In the genomic region with DNA sequence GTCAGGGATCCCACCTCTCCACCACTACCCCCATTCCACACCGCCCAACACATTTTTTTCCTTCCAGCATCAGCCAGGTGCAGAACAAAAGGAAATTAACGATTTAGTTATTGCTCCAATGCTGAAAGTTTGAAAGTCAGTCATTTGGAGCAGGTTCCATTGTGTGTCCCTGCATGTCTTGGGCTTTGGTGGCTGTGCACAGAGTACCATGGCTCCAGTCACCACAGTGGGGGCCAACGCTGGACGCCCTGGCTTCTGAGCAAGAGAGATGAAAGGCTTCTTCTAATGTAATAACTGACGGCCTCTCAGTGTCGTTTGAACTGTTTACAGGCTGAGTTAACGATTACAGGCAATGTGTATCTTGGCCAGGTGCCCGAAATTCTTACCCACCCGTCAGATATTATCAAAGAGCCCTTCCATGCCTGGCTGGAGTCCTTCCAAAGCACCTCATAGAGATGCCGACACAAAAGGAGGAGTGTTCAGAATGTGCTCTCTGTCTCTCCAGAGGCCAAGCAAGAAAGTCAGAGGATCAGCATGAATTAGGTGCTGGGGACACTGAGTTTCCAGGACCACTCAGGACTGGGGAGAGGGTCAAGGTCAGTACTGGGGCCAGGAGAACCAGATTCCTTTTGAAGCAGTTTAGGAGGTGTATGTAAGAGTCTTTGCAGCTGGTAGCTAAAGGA, we compare ENCODE assay signal across 1 cellular context.
TF ChIP-seq lines count a peak whose summit lies in the region.

No MANE protein-coding gene starts in this region.

TF ChIP-seq in HEK293, 187 proteins besides CTCF, POLR2A, EP300 and RAD21 (continued from another document and continues in another):
- TF ChIP-seq, protein P1, sequence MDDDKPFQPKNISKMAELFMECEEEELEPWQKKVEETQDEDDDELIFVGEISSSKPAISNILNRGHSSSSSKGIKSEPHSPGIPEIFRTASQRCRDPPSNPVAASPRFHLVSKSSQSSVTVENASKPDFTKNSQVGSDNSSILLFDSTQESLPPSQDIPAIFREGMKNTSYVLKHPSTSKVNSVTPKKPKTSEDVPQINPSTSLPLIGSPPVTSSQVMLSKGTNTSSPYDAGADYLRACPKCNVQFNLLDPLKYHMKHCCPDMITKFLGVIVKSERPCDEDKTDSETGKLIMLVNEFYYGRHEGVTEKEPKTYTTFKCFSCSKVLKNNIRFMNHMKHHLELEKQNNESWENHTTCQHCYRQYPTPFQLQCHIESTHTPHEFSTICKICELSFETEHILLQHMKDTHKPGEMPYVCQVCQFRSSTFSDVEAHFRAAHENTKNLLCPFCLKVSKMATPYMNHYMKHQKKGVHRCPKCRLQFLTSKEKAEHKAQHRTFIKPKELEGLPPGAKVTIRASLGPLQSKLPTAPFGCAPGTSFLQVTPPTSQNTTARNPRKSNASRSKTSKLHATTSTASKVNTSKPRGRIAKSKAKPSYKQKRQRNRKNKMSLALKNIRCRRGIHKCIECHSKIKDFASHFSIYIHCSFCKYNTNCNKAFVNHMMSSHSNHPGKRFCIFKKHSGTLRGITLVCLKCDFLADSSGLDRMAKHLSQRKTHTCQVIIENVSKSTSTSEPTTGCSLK (tag by site-specific recombination; IDR thresholded peaks at IDR 0.05) = no peak
- TF ChIP-seq ZNF549 (tag by site-specific recombination; IDR thresholded peaks at IDR 0.05) (no peak), ZNF324 (tag by site-specific recombination; IDR thresholded peaks at IDR 0.05) (peak; percentile 79; the same call in 1 of the 2 replicates), ZNF571 (tag by site-specific recombination; IDR thresholded peaks at IDR 0.05) (no peak), ZNF24 (tag by site-specific recombination; IDR thresholded peaks at IDR 0.05) (peak; percentile 97), ZNF510 (tag by site-specific recombination; IDR thresholded peaks at IDR 0.05; ENCODE audit: insufficient replicate concordance) (no peak), ZNF561 (tag by site-specific recombination; IDR thresholded peaks at IDR 0.05; ENCODE audit: borderline replicate concordance) (peak; percentile 97), ZNF214 (tag by site-specific recombination; IDR thresholded peaks at IDR 0.05; ENCODE audit: borderline replicate concordance) (no peak; the same call in 1 of the 2 replicates), ZNF670 (tag by site-specific recombination; IDR thresholded peaks at IDR 0.05; ENCODE audit: low read depth) (no peak), ZNF610 (tag by site-specific recombination; IDR thresholded peaks at IDR 0.05; ENCODE audit: borderline replicate concordance) (peak; percentile 76), ZNF629 (tag by site-specific recombination; IDR thresholded peaks at IDR 0.05) (peak; percentile 91), ZBTB17 (tag by site-specific recombination; IDR thresholded peaks at IDR 0.05) (peak; percentile 92), ZNF146 (tag by site-specific recombination; IDR thresholded peaks at IDR 0.05) (no peak), BCL11B (tag by site-specific recombination; IDR thresholded peaks at IDR 0.05; ENCODE audit: low read depth) (0 out of 2 replicates have a peak, but pooled peaks have one; percentile 53), ZNF292 (tag by site-specific recombination; IDR thresholded peaks at IDR 0.05; ENCODE audit: borderline replicate concordance, low read depth) (no peak), ZNF394 (tag by site-specific recombination; IDR thresholded peaks at IDR 0.05; ENCODE audit: borderline replicate concordance) (peak; percentile 53; the same call in 1 of the 2 replicates), ZNF514 (tag by site-specific recombination; IDR thresholded peaks at IDR 0.05) (no peak), IKZF3 (tag by site-specific recombination; IDR thresholded peaks at IDR 0.05) (peak; percentile 94), ZFP37 (tag by site-specific recombination; IDR thresholded peaks at IDR 0.05) (no peak), ZNF792 (tag by site-specific recombination; IDR thresholded peaks at IDR 0.05) (peak; percentile 81; the same call in 1 of the 2 replicates), FEZF1 (tag by site-specific recombination; IDR thresholded peaks at IDR 0.05) (peak; percentile 94), ZNF521 (tag by site-specific recombination; IDR thresholded peaks at IDR 0.05) (no peak), PRDM1 (tag by site-specific recombination; IDR thresholded peaks at IDR 0.05) (peak; percentile 46; the same call in 1 of the 2 replicates), ZNF121 (tag by site-specific recombination; IDR thresholded peaks at IDR 0.05) (no peak; the same call in 1 of the 2 replicates), ZNF660 (tag by site-specific recombination; IDR thresholded peaks at IDR 0.05) (peak; percentile 99), ZNF391 (tag by site-specific recombination; IDR thresholded peaks at IDR 0.05; ENCODE audit: borderline replicate concordance, low read depth) (no peak), HOXA7 (CRISPR knock-in tag; IDR thresholded peaks at IDR 0.05; ENCODE audit: borderline replicate concordance) (no peak), KLF1 (tag by site-specific recombination; IDR thresholded peaks at IDR 0.05) (peak; percentile 70), ZNF555 (tag by site-specific recombination; conservative IDR thresholded peaks at IDR 0.05) (no peak), ZNF155 (tag by site-specific recombination; IDR thresholded peaks at IDR 0.05) (no peak), ZNF211 (tag by site-specific recombination; IDR thresholded peaks at IDR 0.05; ENCODE audit: low read depth) (no peak), GLI4 (tag by site-specific recombination; IDR thresholded peaks at IDR 0.05) (no peak), ZNF133 (tag by site-specific recombination; IDR thresholded peaks at IDR 0.05) (no peak), ZNF747 (tag by site-specific recombination; IDR thresholded peaks at IDR 0.05) (no peak), ZNF664 (tag by site-specific recombination; IDR thresholded peaks at IDR 0.05) (no peak), ZNF350 (tag by site-specific recombination; IDR thresholded peaks at IDR 0.05) (no peak)
- TF ChIP-seq, protein P2, sequence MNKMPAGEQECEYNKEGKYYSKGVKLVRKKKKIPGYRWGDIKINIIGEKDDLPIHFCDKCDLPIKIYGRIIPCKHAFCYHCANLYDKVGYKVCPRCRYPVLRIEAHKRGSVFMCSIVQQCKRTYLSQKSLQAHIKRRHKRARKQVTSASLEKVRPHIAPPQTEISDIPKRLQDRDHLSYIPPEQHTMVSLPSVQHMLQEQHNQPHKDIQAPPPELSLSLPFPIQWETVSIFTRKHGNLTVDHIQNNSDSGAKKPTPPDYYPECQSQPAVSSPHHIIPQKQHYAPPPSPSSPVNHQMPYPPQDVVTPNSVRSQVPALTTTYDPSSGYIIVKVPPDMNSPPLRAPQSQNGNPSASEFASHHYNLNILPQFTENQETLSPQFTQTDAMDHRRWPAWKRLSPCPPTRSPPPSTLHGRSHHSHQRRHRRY (tag by site-specific recombination; IDR thresholded peaks at IDR 0.05) = 0 out of 2 replicates have a peak, but pooled peaks have one; percentile 11
- TF ChIP-seq, protein P3, sequence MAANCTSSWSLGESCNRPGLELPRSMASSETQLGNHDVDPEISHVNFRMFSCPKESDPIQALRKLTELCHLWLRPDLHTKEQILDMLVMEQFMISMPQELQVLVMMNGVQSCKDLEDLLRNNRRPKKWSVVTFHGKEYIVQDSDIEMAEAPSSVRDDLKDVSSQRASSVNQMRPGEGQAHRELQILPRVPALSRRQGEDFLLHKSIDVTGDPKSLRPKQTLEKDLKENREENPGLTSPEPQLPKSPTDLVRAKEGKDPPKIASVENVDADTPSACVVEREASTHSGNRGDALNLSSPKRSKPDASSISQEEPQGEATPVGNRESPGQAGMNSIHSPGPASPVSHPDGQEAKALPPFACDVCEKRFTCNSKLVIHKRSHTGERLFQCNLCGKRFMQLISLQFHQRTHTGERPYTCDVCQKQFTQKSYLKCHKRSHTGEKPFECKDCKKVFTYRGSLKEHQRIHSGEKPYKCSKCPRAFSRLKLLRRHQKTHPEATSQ (tag by site-specific recombination; IDR thresholded peaks at IDR 0.05) = no peak
- TF ChIP-seq, protein P4, sequence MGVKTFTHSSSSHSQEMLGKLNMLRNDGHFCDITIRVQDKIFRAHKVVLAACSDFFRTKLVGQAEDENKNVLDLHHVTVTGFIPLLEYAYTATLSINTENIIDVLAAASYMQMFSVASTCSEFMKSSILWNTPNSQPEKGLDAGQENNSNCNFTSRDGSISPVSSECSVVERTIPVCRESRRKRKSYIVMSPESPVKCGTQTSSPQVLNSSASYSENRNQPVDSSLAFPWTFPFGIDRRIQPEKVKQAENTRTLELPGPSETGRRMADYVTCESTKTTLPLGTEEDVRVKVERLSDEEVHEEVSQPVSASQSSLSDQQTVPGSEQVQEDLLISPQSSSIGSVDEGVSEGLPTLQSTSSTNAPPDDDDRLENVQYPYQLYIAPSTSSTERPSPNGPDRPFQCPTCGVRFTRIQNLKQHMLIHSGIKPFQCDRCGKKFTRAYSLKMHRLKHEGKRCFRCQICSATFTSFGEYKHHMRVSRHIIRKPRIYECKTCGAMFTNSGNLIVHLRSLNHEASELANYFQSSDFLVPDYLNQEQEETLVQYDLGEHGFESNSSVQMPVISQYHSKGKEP (tag by site-specific recombination; IDR thresholded peaks at IDR 0.05) = peak; percentile 90
- TF ChIP-seq, protein P5, sequence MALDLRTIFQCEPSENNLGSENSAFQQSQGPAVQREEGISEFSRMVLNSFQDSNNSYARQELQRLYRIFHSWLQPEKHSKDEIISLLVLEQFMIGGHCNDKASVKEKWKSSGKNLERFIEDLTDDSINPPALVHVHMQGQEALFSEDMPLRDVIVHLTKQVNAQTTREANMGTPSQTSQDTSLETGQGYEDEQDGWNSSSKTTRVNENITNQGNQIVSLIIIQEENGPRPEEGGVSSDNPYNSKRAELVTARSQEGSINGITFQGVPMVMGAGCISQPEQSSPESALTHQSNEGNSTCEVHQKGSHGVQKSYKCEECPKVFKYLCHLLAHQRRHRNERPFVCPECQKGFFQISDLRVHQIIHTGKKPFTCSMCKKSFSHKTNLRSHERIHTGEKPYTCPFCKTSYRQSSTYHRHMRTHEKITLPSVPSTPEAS (tag by site-specific recombination; IDR thresholded peaks at IDR 0.05) = peak; percentile 55
- TF ChIP-seq, protein P6, sequence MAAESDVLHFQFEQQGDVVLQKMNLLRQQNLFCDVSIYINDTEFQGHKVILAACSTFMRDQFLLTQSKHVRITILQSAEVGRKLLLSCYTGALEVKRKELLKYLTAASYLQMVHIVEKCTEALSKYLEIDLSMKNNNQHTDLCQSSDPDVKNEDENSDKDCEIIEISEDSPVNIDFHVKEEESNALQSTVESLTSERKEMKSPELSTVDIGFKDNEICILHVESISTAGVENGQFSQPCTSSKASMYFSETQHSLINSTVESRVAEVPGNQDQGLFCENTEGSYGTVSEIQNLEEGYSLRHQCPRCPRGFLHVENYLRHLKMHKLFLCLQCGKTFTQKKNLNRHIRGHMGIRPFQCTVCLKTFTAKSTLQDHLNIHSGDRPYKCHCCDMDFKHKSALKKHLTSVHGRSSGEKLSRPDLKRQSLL (tag by site-specific recombination; IDR thresholded peaks at IDR 0.05) = 0 out of 2 replicates have a peak, but pooled peaks have one; percentile 25
- TF ChIP-seq, protein P7, sequence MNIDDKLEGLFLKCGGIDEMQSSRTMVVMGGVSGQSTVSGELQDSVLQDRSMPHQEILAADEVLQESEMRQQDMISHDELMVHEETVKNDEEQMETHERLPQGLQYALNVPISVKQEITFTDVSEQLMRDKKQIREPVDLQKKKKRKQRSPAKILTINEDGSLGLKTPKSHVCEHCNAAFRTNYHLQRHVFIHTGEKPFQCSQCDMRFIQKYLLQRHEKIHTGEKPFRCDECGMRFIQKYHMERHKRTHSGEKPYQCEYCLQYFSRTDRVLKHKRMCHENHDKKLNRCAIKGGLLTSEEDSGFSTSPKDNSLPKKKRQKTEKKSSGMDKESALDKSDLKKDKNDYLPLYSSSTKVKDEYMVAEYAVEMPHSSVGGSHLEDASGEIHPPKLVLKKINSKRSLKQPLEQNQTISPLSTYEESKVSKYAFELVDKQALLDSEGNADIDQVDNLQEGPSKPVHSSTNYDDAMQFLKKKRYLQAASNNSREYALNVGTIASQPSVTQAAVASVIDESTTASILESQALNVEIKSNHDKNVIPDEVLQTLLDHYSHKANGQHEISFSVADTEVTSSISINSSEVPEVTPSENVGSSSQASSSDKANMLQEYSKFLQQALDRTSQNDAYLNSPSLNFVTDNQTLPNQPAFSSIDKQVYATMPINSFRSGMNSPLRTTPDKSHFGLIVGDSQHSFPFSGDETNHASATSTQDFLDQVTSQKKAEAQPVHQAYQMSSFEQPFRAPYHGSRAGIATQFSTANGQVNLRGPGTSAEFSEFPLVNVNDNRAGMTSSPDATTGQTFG (tag by site-specific recombination; IDR thresholded peaks at IDR 0.05; ENCODE audit: borderline replicate concordance) = no peak
- TF ChIP-seq, protein P8, sequence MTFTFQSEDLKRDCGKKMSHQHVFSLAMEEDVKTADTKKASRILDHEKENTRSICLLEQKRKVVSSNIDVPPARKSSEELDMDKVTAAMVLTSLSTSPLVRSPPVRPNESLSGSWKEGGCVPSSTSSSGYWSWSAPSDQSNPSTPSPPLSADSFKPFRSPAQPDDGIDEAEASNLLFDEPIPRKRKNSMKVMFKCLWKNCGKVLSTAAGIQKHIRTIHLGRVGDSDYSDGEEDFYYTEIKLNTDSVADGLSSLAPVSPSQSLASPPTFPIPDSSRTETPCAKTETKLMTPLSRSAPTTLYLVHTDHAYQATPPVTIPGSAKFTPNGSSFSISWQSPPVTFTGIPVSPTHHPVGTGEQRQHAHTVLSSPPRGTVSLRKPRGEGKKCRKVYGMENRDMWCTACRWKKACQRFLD (tag by site-specific recombination; IDR thresholded peaks at IDR 0.05) = no peak
- TF ChIP-seq, protein P9, sequence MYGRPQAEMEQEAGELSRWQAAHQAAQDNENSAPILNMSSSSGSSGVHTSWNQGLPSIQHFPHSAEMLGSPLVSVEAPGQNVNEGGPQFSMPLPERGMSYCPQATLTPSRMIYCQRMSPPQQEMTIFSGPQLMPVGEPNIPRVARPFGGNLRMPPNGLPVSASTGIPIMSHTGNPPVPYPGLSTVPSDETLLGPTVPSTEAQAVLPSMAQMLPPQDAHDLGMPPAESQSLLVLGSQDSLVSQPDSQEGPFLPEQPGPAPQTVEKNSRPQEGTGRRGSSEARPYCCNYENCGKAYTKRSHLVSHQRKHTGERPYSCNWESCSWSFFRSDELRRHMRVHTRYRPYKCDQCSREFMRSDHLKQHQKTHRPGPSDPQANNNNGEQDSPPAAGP (tag by site-specific recombination; IDR thresholded peaks at IDR 0.05) = peak; percentile 93
- TF ChIP-seq, protein P10, sequence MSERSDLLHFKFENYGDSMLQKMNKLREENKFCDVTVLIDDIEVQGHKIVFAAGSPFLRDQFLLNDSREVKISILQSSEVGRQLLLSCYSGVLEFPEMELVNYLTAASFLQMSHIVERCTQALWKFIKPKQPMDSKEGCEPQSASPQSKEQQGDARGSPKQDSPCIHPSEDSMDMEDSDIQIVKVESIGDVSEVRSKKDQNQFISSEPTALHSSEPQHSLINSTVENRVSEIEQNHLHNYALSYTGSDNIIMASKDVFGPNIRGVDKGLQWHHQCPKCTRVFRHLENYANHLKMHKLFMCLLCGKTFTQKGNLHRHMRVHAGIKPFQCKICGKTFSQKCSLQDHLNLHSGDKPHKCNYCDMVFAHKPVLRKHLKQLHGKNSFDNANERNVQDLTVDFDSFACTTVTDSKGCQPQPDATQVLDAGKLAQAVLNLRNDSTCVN (tag by site-specific recombination; optimal IDR thresholded peaks at IDR 0.05) = no peak
